11 cellular contexts compared by ENCODE assay signal in the genomic region with DNA sequence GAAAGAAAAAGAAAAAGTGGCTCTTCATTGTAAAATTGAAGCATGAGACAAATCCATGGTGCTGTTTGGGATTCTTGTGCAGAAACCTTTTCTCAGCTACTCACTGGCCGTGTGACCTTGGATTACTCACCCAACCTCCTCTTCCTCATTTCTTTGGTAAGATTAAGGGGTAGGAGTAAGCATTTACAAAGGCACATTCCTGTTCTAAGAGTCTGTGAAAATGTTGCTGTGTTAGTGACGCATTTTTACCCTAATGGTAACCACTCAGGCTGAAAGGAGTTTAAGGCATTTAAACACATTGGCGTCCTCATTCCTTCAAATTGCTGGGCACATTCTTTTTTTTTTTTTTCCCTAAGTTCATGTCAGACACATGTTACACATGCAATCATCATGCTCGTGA. TPM values are rescaled to one million over a fixed set of nuclear protein-coding genes. Genes with fewer than 3 reads are reported as not detected.
DNase-seq lines count a peak whose midpoint lies in the region; TF ChIP-seq lines count a peak whose summit lies in the region.
"Had no signal": no experiment of that assay in that cellular context is flagged by ENCODE, and none has a peak within 500 bp of the region (broad histone marks: within the 10 kb centered on the region; RNA-seq: fewer than 3 reads in every experiment).

No MANE protein-coding gene starts in this region.

- peaks cover 26% of the 10 kb centered on the region for H3K79me2 ChIP-seq in trophoblast cell (ENCODE audit: control insufficient read depth, insufficient read depth, low read length, poor library complexity)

- no peak overlapping the region for H4K12ac ChIP-seq in trophoblast cell (ENCODE audit: low read depth, low read length)

- H2BK120ac ChIP-seq in trophoblast cell (ENCODE audit: insufficient read depth, low read length, poor library complexity): no peak overlapping the region

- peak overlapping the region; percentile 35 for H3K27ac ChIP-seq in trophoblast cell (ENCODE audit: low read depth, low read length)

- H3K36me3 ChIP-seq in trophoblast cell (ENCODE audit: control insufficient read depth in 1 of 2, insufficient read depth in 2 of 2, low read length in 2 of 2): peaks cover 3 to 14% of the 10 kb centered on the region in 2 experiments

- no peak overlapping the region for H3K14ac ChIP-seq in trophoblast cell (ENCODE audit: low read length)

- no peak for TF ChIP-seq CTCF in GM13977 (IDR thresholded peaks at IDR 0.05; ENCODE audit: extremely low read depth, insufficient read depth, missing control alignments)

- H2BK5ac ChIP-seq in trophoblast cell (ENCODE audit: low read depth, low read length, poor library complexity): no peak overlapping the region

- H3K18ac ChIP-seq in trophoblast cell (ENCODE audit: low read length): no peak overlapping the region

- H3K4me3 ChIP-seq in trophoblast cell (ENCODE audit: low read depth, low read length): no peak overlapping the region

- in situ Hi-C loops in GM13977 (cut with MboI; ENCODE audit: low pct_unique_long_range_greater_than_20kb, low sequenced_read_pairs, unreplicated experiment): no loop called here

- no peak overlapping the region for H2AFZ ChIP-seq in trophoblast cell (ENCODE audit: insufficient read depth, low read length, poor library complexity)

- H3K9ac ChIP-seq in trophoblast cell (ENCODE audit: low read length): no peak overlapping the region

- no peak overlapping the region for H3K4me2 ChIP-seq in trophoblast cell (ENCODE audit: low read length)

- no CpG with 5 or more reads among the region's 4 CpGs for WGBS in trophoblast cell (ENCODE audit: extremely low coverage, insufficient coverage, insufficient read length)

- peaks cover 23% of the 10 kb centered on the region for H3K79me1 ChIP-seq in trophoblast cell (ENCODE audit: low read length)

- H3K23ac ChIP-seq in trophoblast cell (ENCODE audit: low read length): no peak overlapping the region

- DNase-seq in Daoy (ENCODE audit: low read depth) (peak; percentile 32), NOMO-1 treated with dmso at 0.1 percent for 144 hours (lab: John Stamatoyannopoulos, UW; ENCODE audit: unreplicated experiment) (peak; percentile 8), dedifferentiated amniotic fluid mesenchymal stem cell (ENCODE audit: extremely low spot score) (peak; percentile 80), trophoblast cell (peak; percentile 68 to 93), GM13977 (ENCODE audit: low spot score) (no peak), T-helper 2 cell (no peak), cerebellar cortex (ENCODE audit: low spot score) (no peak)
- DNase-seq in stimulated activated CD4-positive, alpha-beta T cell treated with anti-CD3 and anti-CD28 coated beads, Interleukin-4, amount 100 ng/mL, for 24 hours: no peak
- DNase-seq: activated CD4-positive, alpha-beta T cell treated with anti-CD3 and anti-CD28 coated beads, Interleukin-2, amount 50 U/mL, for 48 hours; activated naive CD4-positive, alpha-beta T cell treated with anti-CD3 and anti-CD28 coated beads for 36 hours; NCI-H524 treated with DMSO at 0.1 percent for 48 hours had no signal

- H3K9me3 ChIP-seq in trophoblast cell (ENCODE audit: insufficient read depth, low read depth, low read length): no peaks in the 10 kb centered on the region

- no peak overlapping the region for H4K8ac ChIP-seq in trophoblast cell (ENCODE audit: low read depth, low read length)

- no peaks in the 10 kb centered on the region for H3K27me3 ChIP-seq in trophoblast cell (ENCODE audit: insufficient read depth, low read length)

- no peak overlapping the region for H2BK12ac ChIP-seq in trophoblast cell (ENCODE audit: low read length)

- peak overlapping the region; percentile 78 for H3K4ac ChIP-seq in trophoblast cell (ENCODE audit: low read depth, low read length)

- no peak overlapping the region for H4K91ac ChIP-seq in trophoblast cell (ENCODE audit: low read depth, low read length)

- peaks cover 3 to 7% of the 10 kb centered on the region in 2 experiments for H3K4me1 ChIP-seq in trophoblast cell (ENCODE audit: control insufficient read depth in 1 of 2, insufficient read depth in 2 of 2, low read length in 2 of 2)

- H2AK5ac ChIP-seq in trophoblast cell (ENCODE audit: low read length): no peak overlapping the region

RNA-seq across cellular contexts. Expression of a gene that starts 4.3 kb away (rescaled TPM):
- 54.9 and 60.0 TPM in 2 replicates for total RNA-seq in Daoy (2014; rRNA removed; shearing (Covaris generic))
- 251 and 256 TPM in 2 replicates for polyA plus RNA-seq in trophoblast cell (2013)

Comparison
In these comparisons a context has a peak if more than half of its experiments do, and no peak if none do; other contexts are left out.
1. DNase-seq: peak in Daoy (single experiment), NOMO-1 treated with dmso at 0.1 percent for 144 hours (single experiment), dedifferentiated amniotic fluid mesenchymal stem cell (single experiment) and trophoblast cell (2 of 2); none in stimulated activated CD4-positive, alpha-beta T cell treated with anti-CD3 and anti-CD28 coated beads, Interleukin-4, amount 100 ng/mL, for 24 hours (single experiment), GM13977 (single experiment), T-helper 2 cell (0 of 5) and cerebellar cortex (single experiment).